In genomic region chr20:62377064-62377461, GRCh38 we compare ENCODE assay signal across 1 cellular context.
TF ChIP-seq lines count a peak whose summit lies in the region.

No MANE protein-coding gene starts in this region.

TF ChIP-seq in GM23338, 12 proteins besides CTCF, POLR2A, EP300 and RAD21 (continued from another document):
- TF ChIP-seq ZNF462 (CRISPR knock-in tag; IDR thresholded peaks at IDR 0.05) (no peak), ZNF114 (CRISPR knock-in tag; IDR thresholded peaks at IDR 0.05) (no peak), JUNB (IDR thresholded peaks at IDR 0.05; ENCODE audit: unreplicated experiment) (no peak), POLR2AphosphoS5 (IDR thresholded peaks at IDR 0.05; ENCODE audit: low read depth) (no peak), ETS1 (IDR thresholded peaks at IDR 0.05) (no peak), REST (IDR thresholded peaks at IDR 0.05; ENCODE audit: unreplicated experiment) (no peak), CREB1 (CRISPR knock-in tag; IDR thresholded peaks at IDR 0.05; ENCODE audit: low read depth) (no peak)
